Comparison of ENCODE assay signal across 18 cellular contexts in the genomic region with DNA sequence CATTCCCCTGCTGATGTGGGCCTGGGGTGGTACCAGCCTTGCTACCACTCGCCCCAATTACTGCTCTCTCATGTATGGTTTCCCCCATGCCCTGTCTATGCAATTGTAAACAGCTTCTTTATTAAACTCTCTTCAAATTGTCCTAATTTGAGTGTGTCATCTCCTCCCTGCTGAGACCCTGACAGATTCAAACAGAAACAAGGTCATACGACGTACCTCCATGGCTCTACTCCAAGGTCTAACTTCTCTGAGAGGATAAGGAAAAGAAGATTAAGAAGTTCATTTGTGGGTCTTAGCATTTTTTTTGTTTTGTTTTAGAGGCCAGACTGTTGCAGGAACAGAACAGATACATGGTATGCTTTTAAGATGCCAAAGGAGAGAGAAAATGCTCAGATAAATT. TPM values are rescaled to one million over a fixed set of nuclear protein-coding genes. Genes with fewer than 3 reads are reported as not detected.
DNase-seq lines count a peak whose midpoint lies in the region; ATAC-seq and TF ChIP-seq lines count a peak whose summit lies in the region.
"Had no signal": no experiment of that assay in that cellular context is flagged by ENCODE, and none has a peak within 500 bp of the region (broad histone marks: within the 10 kb centered on the region; RNA-seq: fewer than 3 reads in every experiment).

No MANE protein-coding gene starts in this region.

- H3K4me1 ChIP-seq in right atrium auricular region = peaks cover 0 to 47% of the 10 kb centered on the region in 2 donors

- H3K9me3 ChIP-seq in right atrium auricular region = no peaks in the 10 kb centered on the region

- H3K4me1 Mint-ChIP-seq in brain (peaks cover 25% of the 10 kb centered on the region), nephron progenitor cell (peaks cover 12% of the 10 kb centered on the region)
- H3K4me1 Mint-ChIP-seq in stimulated activated memory B cell treated with anti-CD40 and anti-IgM and Interleukin-4, amounts not matched to agents 10 μg/mL and 1 μg/mL and 100 μg/mL, for 72 hours = no peaks in the 10 kb centered on the region

- H3K4me3 Mint-ChIP-seq in brain = no peak overlapping the region
- H3K4me3 Mint-ChIP-seq in nephron progenitor cell = no peak overlapping the region
- H3K4me3 Mint-ChIP-seq in stimulated activated memory B cell treated with anti-CD40 and anti-IgM and Interleukin-4, amounts not matched to agents 10 μg/mL and 1 μg/mL and 100 μg/mL, for 72 hours = no peak overlapping the region

- ATAC-seq in Right ventricle myocardium inferior = no peak
- ATAC-seq in stimulated activated memory B cell treated with anti-CD40 and anti-IgM and Interleukin-4, amounts not matched to agents 10 μg/mL and 1 μg/mL and 100 μg/mL, for 72 hours = no peak

- no peaks in the 10 kb centered on the region for H3K27me3 ChIP-seq in right atrium auricular region

- H3K4me3 ChIP-seq in right atrium auricular region = no peak overlapping the region
- H3K4me3 ChIP-seq: GM23248 had no signal

- H3K36me3 Mint-ChIP-seq in brain (peaks cover 28% of the 10 kb centered on the region), nephron progenitor cell (ENCODE audit: low read depth) (peaks cover 49% of the 10 kb centered on the region)
- H3K36me3 Mint-ChIP-seq in stimulated activated memory B cell treated with anti-CD40 and anti-IgM and Interleukin-4, amounts not matched to agents 10 μg/mL and 1 μg/mL and 100 μg/mL, for 72 hours = no peaks in the 10 kb centered on the region

- H3K27ac ChIP-seq in right atrium auricular region = peak overlapping the region; percentile 57 to 85
- H3K27ac ChIP-seq: GM23248, RWPE1 had no signal

- DNase-seq in right atrium auricular region (ENCODE audit: low spot score) = no peak
- DNase-seq in Right ventricle myocardium inferior (ENCODE audit: missing footprints) = no peak
- no peak for DNase-seq in nephron progenitor cell
- no peak for DNase-seq in germinal center (ENCODE audit: low spot score)
- DNase-seq in T-helper 9 cell = no peak
- DNase-seq: AML-193; Calu3; DMS79; Kasumi-1; NCI-H1417 treated with DMSO at 0.1 percent for 48 hours; NCI-H2227 treated with DMSO at 0.1 percent for 48 hours; NCI-H524 treated with DMSO at 0.1 percent for 48 hours; NK-92 treated with Interleukin-12 subunit alpha and Interleukin-12 subunit beta, amount 100 ng/mL, for 24 hours; OCI-M1 had no signal

- H3K27me3 Mint-ChIP-seq in brain (no peaks in the 10 kb centered on the region), nephron progenitor cell (ENCODE audit: low read depth, poor library complexity) (no peaks in the 10 kb centered on the region)
- H3K27me3 Mint-ChIP-seq in stimulated activated memory B cell treated with anti-CD40 and anti-IgM and Interleukin-4, amounts not matched to agents 10 μg/mL and 1 μg/mL and 100 μg/mL, for 72 hours = no peaks in the 10 kb centered on the region

- intact Hi-C loops in Right ventricle myocardium inferior (cut with DNase I) = no loop called here

- H3K27ac Mint-ChIP-seq in brain = peak overlapping the region in 4 of 5 experiments; percentile 45 to 75 (median 56)
- H3K27ac Mint-ChIP-seq in nephron progenitor cell = peak overlapping the region; percentile 6
- H3K27ac Mint-ChIP-seq in stimulated activated memory B cell treated with anti-CD40 and anti-IgM and Interleukin-4, amounts not matched to agents 10 μg/mL and 1 μg/mL and 100 μg/mL, for 72 hours = no peak overlapping the region

- peaks cover 7% of the 10 kb centered on the region for H3K36me3 ChIP-seq in right atrium auricular region

- TF ChIP-seq CTCF in right atrium auricular region (IDR thresholded peaks at IDR 0.05) (no peak), brain (conservative IDR thresholded peaks at IDR 0.05) (no peak), nephron progenitor cell (IDR thresholded peaks at IDR 0.05) (no peak)

- H3K9me3 Mint-ChIP-seq in brain (peaks cover 0 to 5% (median 4%) of the 10 kb centered on the region in 5 experiments), nephron progenitor cell (peaks cover 15% of the 10 kb centered on the region)
- H3K9me3 Mint-ChIP-seq in stimulated activated memory B cell treated with anti-CD40 and anti-IgM and Interleukin-4, amounts not matched to agents 10 μg/mL and 1 μg/mL and 100 μg/mL, for 72 hours = peaks cover 12% of the 10 kb centered on the region

RNA-seq across cellular contexts. Expression of gene ABITRAM, which starts 38.0 kb away (rescaled TPM):
- total RNA-seq in right atrium auricular region (1 to 10 TPM; 6.1 to 7.3 TPM), Right ventricle myocardium inferior (16.0 TPM)
- 10.4 TPM for polyA plus RNA-seq in brain (ENCODE audit: insufficient read depth, low read depth, low replicate concordance)

RNA-seq across cellular contexts. Expression of gene ELP1, which starts 38.3 kb away (rescaled TPM):
- total RNA-seq in right atrium auricular region (10 to 100 TPM; 14.7 to 22.1 TPM), Right ventricle myocardium inferior (17.5 TPM)
- polyA plus RNA-seq in brain (ENCODE audit: insufficient read depth, low read depth, low replicate concordance) = 31.3 TPM

RNA-seq across cellular contexts. Expression of gene CTNNAL1, which starts 41.1 kb away (rescaled TPM):
- total RNA-seq in right atrium auricular region = 100 to 1,000 TPM in 1 of 2 donors, 10 to 100 TPM in 1; 98.9 to 120 TPM
- total RNA-seq in Right ventricle myocardium inferior = 70.7 TPM
- polyA plus RNA-seq in brain (ENCODE audit: insufficient read depth, low read depth, low replicate concordance) = 24.0 TPM
